Comparison of ENCODE assay signal across 19 cellular contexts in genomic region chr2:64957114-64957903, GRCh38.
"Had no signal": no experiment of that assay in that cellular context is flagged by ENCODE, and none has a peak within 500 bp of the region (broad histone marks: within the 10 kb centered on the region; RNA-seq: fewer than 3 reads in every experiment).

No MANE protein-coding gene starts in this region.

- H3K36me3 Mint-ChIP-seq: natural killer cell had no signal

- H3K27me3 Mint-ChIP-seq: dendritic cell treated with granulocyte-macrophage colony-stimulating factor and Interleukin-4, amounts not matched to agents 40 ng/mL and 50 ng/mL, for 4 days; progenitor cell of endocrine pancreas had no signal

- H3K27ac ChIP-seq: esophagus squamous epithelium, gastroesophageal sphincter, hepatocyte, pancreas had no signal

- H3K9me3 ChIP-seq: gastroesophageal sphincter, pancreas had no signal

- H3K4me1 ChIP-seq: gastroesophageal sphincter, pancreas had no signal

- H3K9me3 Mint-ChIP-seq: natural killer cell had no signal

- H3K4me3 ChIP-seq: esophagus squamous epithelium, gastroesophageal sphincter, hepatocyte, pancreas had no signal

- H3K27me3 ChIP-seq: gastroesophageal sphincter, hepatocyte, pancreas had no signal

- FAIRE-seq: kidney, pancreas, small intestine had no signal

- H3K36me3 ChIP-seq: esophagus squamous epithelium, gastroesophageal sphincter, pancreas had no signal

- H3K27ac Mint-ChIP-seq: dendritic cell treated with granulocyte-macrophage colony-stimulating factor and Interleukin-4, amounts not matched to agents 40 ng/mL and 50 ng/mL, for 4 days; natural killer cell; progenitor cell of endocrine pancreas had no signal

- H3K4me1 Mint-ChIP-seq: natural killer cell, neural crest cell had no signal

- H3K4me3 Mint-ChIP-seq: dendritic cell treated with granulocyte-macrophage colony-stimulating factor and Interleukin-4, amounts not matched to agents 40 ng/mL and 50 ng/mL, for 4 days; natural killer cell; neural crest cell had no signal

- DNase-seq: esophagus squamous epithelium; foreskin fibroblast; glutamatergic neuron; kidney; left colon; mammary epithelial cell; natural killer cell; occipital lobe; pancreas; small intestine; stimulated activated CD4-positive, alpha-beta T cell treated with anti-CD3 and anti-CD28 coated beads, Interleukin-12 subunit alpha, Interleukin-12 subunit beta, amount 100 ng/mL, for 4 hours; stimulated activated naive CD4-positive, alpha-beta T cell; trophoblast cell had no signal

- ATAC-seq: gastroesophageal sphincter, left colon, natural killer cell, pancreas, sciatic nerve had no signal
